ENCODE assay signal across 29 cellular contexts in genomic region chr16:84314814-84315213, GRCh38. TPM values are rescaled to one million over a fixed set of nuclear protein-coding genes. Genes with fewer than 3 reads are reported as not detected.
"Had no signal": no experiment of that assay in that cellular context is flagged by ENCODE, and none has a peak within 500 bp of the region (broad histone marks: within the 10 kb centered on the region; RNA-seq: fewer than 3 reads in every experiment).

No MANE protein-coding gene starts in this region.

- H3K4me1 Mint-ChIP-seq: activated B cell treated with CpG ODN at 0.5 μM for 24 hours; activated CD4-positive, alpha-beta T cell treated with anti-CD3 and anti-CD28 coated beads for 36 hours; activated naive CD8-positive, alpha-beta T cell treated with anti-CD3 and anti-CD28 coated beads for 36 hours; memory B cell had no signal

- H3K27ac Mint-ChIP-seq: activated B cell treated with CpG ODN at 0.5 μM for 24 hours; activated CD4-positive, alpha-beta T cell treated with anti-CD3 and anti-CD28 coated beads for 36 hours; activated naive CD8-positive, alpha-beta T cell treated with anti-CD3 and anti-CD28 coated beads for 36 hours; activated T-helper 2 cell treated with anti-CD3 and anti-CD28 coated beads, Interferon-gamma antibody, Interleukin-2, Interleukin-4, amounts not matched to agents 10 μg/mL and 5 μg/mL and 100 μg/mL, durations not matched to agents 14 hours and 24 hours and 36 hours; memory B cell; nephron; T-helper 1 cell treated with Interleukin-12 subunit alpha and Interleukin-12 subunit beta and Interleukin-4 antibody, amounts not matched to agents 30 μg/mL and 1 μg/mL, for 36 hours had no signal

- ATAC-seq: activated CD4-positive, alpha-beta T cell treated with anti-CD3 and anti-CD28 coated beads for 36 hours; activated T-cell treated with anti-CD3 and anti-CD28 coated beads, Interleukin-2, amount 50 U/mL, for 4 hours; left colon; psoas muscle had no signal

- DNase-seq: activated B cell treated with CpG ODN at 0.5 μM for 24 hours; activated CD4-positive, alpha-beta T cell treated with anti-CD3 and anti-CD28 coated beads for 36 hours; activated CD4-positive, alpha-beta T cell treated with anti-CD3 and anti-CD28 coated beads, Interleukin-2, amount 50 U/mL, for 4 hours; activated CD8-positive, alpha-beta memory T cell treated with anti-CD3 and anti-CD28 coated beads, Interleukin-2, amount 50 U/mL, for 48 hours; activated naive CD4-positive, alpha-beta T cell treated with Interleukin-2 at 50 U/mL for 16 hours; activated naive CD8-positive, alpha-beta T cell treated with anti-CD3 and anti-CD28 coated beads for 36 hours; activated T-cell treated with anti-CD3 and anti-CD28 coated beads, Interleukin-2, amount 50 U/mL, for 4 hours; amniotic stem cell; cerebellar nuclear complex; foreskin melanocyte; glutamatergic neuron; hippocampal formation; islet precursor cell; left colon; ovary; psoas muscle; stimulated activated CD4-positive, alpha-beta T cell treated with anti-CD3 and anti-CD28 coated beads, Interleukin-12 subunit alpha, Interleukin-12 subunit beta, amount 100 ng/mL, for 4 hours; stimulated activated CD4-positive, alpha-beta T cell treated with anti-CD3 and anti-CD28 coated beads, Interleukin-4, amount 100 ng/mL, for 4 hours; stimulated activated naive CD8-positive, alpha-beta T cell treated with anti-CD3 and anti-CD28 coated beads, Interleukin-15, Interleukin-2, amounts not matched to agents 100 U/mL and 50 U/mL, for 24 hours; T1000; upper lobe of left lung had no signal

- H3K9me3 Mint-ChIP-seq: activated T-cell treated with anti-CD3 and anti-CD28 coated beads, Interleukin-2, amount 50 U/mL, for 4 hours had no signal

- H3K4me3 Mint-ChIP-seq: activated B cell treated with CpG ODN at 0.5 μM for 24 hours; activated CD4-positive, alpha-beta T cell treated with anti-CD3 and anti-CD28 coated beads for 36 hours; activated naive CD8-positive, alpha-beta T cell treated with anti-CD3 and anti-CD28 coated beads for 36 hours; activated T-cell treated with anti-CD3 and anti-CD28 coated beads, Interleukin-2, amount 50 U/mL, for 4 hours; memory B cell; nephron; T-helper 1 cell treated with Interleukin-12 subunit alpha and Interleukin-12 subunit beta and Interleukin-4 antibody, amounts not matched to agents 30 μg/mL and 1 μg/mL, for 36 hours had no signal

- H3K36me3 Mint-ChIP-seq: activated naive CD8-positive, alpha-beta T cell treated with anti-CD3 and anti-CD28 coated beads for 36 hours had no signal

RNA-seq across cellular contexts. Expression of gene WFDC1, which starts 20.1 kb away (rescaled TPM):
- total RNA-seq: activated B cell treated with CpG ODN at 0.5 μM for 24 hours; activated CD4-positive, alpha-beta T cell treated with anti-CD3 and anti-CD28 coated beads for 36 hours; activated CD8-positive, alpha-beta memory T cell treated with anti-CD3 and anti-CD28 coated beads for 36 hours; activated naive CD8-positive, alpha-beta T cell treated with anti-CD3 and anti-CD28 coated beads for 36 hours; activated T-cell treated with anti-CD3 and anti-CD28 coated beads, Interleukin-2, amount 50 U/mL, for 4 hours; activated T-helper 2 cell treated with anti-CD3 and anti-CD28 coated beads, Interferon-gamma antibody, Interleukin-2, Interleukin-4, amounts not matched to agents 10 μg/mL and 5 μg/mL and 100 μg/mL, durations not matched to agents 14 hours and 24 hours and 36 hours had no signal

RNA-seq across cellular contexts. Expression of gene ATP2C2, which starts 53.5 kb away (rescaled TPM):
- total RNA-seq: activated B cell treated with CpG ODN at 0.5 μM for 24 hours; activated CD4-positive, alpha-beta T cell treated with anti-CD3 and anti-CD28 coated beads for 36 hours; activated CD8-positive, alpha-beta memory T cell treated with anti-CD3 and anti-CD28 coated beads for 36 hours; activated naive CD8-positive, alpha-beta T cell treated with anti-CD3 and anti-CD28 coated beads for 36 hours; activated T-cell treated with anti-CD3 and anti-CD28 coated beads, Interleukin-2, amount 50 U/mL, for 4 hours; activated T-helper 2 cell treated with anti-CD3 and anti-CD28 coated beads, Interferon-gamma antibody, Interleukin-2, Interleukin-4, amounts not matched to agents 10 μg/mL and 5 μg/mL and 100 μg/mL, durations not matched to agents 14 hours and 24 hours and 36 hours; psoas muscle; right atrium auricular region; skeletal muscle tissue; subcutaneous adipose tissue had no signal
